In genomic region chr16:70438325-70438982, GRCh38 we compare ENCODE assay signal across 1 cellular context.
TF ChIP-seq lines count a peak whose summit lies in the region.

No MANE protein-coding gene starts in this region.

TF ChIP-seq in HepG2, 621 proteins besides CTCF, POLR2A, EP300 and RAD21 (continues in another document):
- no peak for TF ChIP-seq RBM39 (IDR thresholded peaks at IDR 0.05; ENCODE audit: low read depth, low read length, poor library complexity, severe bottlenecking)
- TF ChIP-seq ARHGAP35 (CRISPR knock-in tag; IDR thresholded peaks at IDR 0.05; ENCODE audit: borderline replicate concordance): no peak
- TF ChIP-seq ZFYVE20 (CRISPR knock-in tag; IDR thresholded peaks at IDR 0.05; ENCODE audit: borderline replicate concordance, low read depth): 0 out of 2 replicates have a peak, but pooled peaks have one; percentile 32
- no peak for TF ChIP-seq SSRP1 (CRISPR knock-in tag; IDR thresholded peaks at IDR 0.05)
- TF ChIP-seq GLMP (CRISPR knock-in tag; IDR thresholded peaks at IDR 0.05; ENCODE audit: borderline replicate concordance): no peak
- 0 out of 2 replicates have a peak, but pooled peaks have one; percentile 5 for TF ChIP-seq ZFP91 (CRISPR knock-in tag; IDR thresholded peaks at IDR 0.05; ENCODE audit: borderline replicate concordance)
- no peak for TF ChIP-seq ZBTB33 (CRISPR knock-in tag; IDR thresholded peaks at IDR 0.05)
- no peak for TF ChIP-seq FIP1L1 (IDR thresholded peaks at IDR 0.05; ENCODE audit: borderline replicate concordance, insufficient read depth, low read depth, low read length)
- TF ChIP-seq ZSCAN25 (CRISPR knock-in tag; IDR thresholded peaks at IDR 0.05): no peak
- no peak for TF ChIP-seq KLF9 (CRISPR knock-in tag; IDR thresholded peaks at IDR 0.05; ENCODE audit: low read depth)
- TF ChIP-seq, protein P1, sequence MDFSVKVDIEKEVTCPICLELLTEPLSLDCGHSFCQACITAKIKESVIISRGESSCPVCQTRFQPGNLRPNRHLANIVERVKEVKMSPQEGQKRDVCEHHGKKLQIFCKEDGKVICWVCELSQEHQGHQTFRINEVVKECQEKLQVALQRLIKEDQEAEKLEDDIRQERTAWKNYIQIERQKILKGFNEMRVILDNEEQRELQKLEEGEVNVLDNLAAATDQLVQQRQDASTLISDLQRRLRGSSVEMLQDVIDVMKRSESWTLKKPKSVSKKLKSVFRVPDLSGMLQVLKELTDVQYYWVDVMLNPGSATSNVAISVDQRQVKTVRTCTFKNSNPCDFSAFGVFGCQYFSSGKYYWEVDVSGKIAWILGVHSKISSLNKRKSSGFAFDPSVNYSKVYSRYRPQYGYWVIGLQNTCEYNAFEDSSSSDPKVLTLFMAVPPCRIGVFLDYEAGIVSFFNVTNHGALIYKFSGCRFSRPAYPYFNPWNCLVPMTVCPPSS (IDR thresholded peaks at IDR 0.05): no peak
- no peak for TF ChIP-seq MED13 (CRISPR knock-in tag; IDR thresholded peaks at IDR 0.05)
- no peak for TF ChIP-seq STAT5B (CRISPR knock-in tag; IDR thresholded peaks at IDR 0.05)
- no peak for TF ChIP-seq POLR2AphosphoS2 (IDR thresholded peaks at IDR 0.05; ENCODE audit: low read depth, low read length)
- TF ChIP-seq ZNF652 (CRISPR knock-in tag; IDR thresholded peaks at IDR 0.05; ENCODE audit: borderline replicate concordance, low read depth): no peak
- no peak for TF ChIP-seq SCMH1 (CRISPR knock-in tag; IDR thresholded peaks at IDR 0.05; ENCODE audit: borderline replicate concordance)
- no peak for TF ChIP-seq TBP (CRISPR knock-in tag; IDR thresholded peaks at IDR 0.05)
- no peak for TF ChIP-seq HOXA7 (CRISPR knock-in tag; IDR thresholded peaks at IDR 0.05)
- TF ChIP-seq ZNF577 (CRISPR knock-in tag; IDR thresholded peaks at IDR 0.05; ENCODE audit: borderline replicate concordance, low read depth): no peak
- no peak for TF ChIP-seq ONECUT2 (CRISPR knock-in tag; IDR thresholded peaks at IDR 0.05)
- TF ChIP-seq EED (CRISPR knock-in tag; IDR thresholded peaks at IDR 0.05): no peak
- TF ChIP-seq ZNF382 (CRISPR knock-in tag; IDR thresholded peaks at IDR 0.05; ENCODE audit: borderline replicate concordance): no peak
- TF ChIP-seq ZNF10 (CRISPR knock-in tag; IDR thresholded peaks at IDR 0.05; ENCODE audit: borderline replicate concordance, low read depth): no peak
- no peak for TF ChIP-seq ZNF331 (CRISPR knock-in tag; IDR thresholded peaks at IDR 0.05)
- no peak for TF ChIP-seq THAP11 (CRISPR knock-in tag; IDR thresholded peaks at IDR 0.05)
- peak; percentile 69 for TF ChIP-seq HNRNPK (IDR thresholded peaks at IDR 0.05; ENCODE audit: low read depth, low read length, poor library complexity, severe bottlenecking)
- no peak for TF ChIP-seq ZFP62 (CRISPR knock-in tag; IDR thresholded peaks at IDR 0.05)
- TF ChIP-seq MIER2 (CRISPR knock-in tag; IDR thresholded peaks at IDR 0.05): no peak
- peak; percentile 65; the same call in 1 of the 2 replicates for TF ChIP-seq GLI4 (CRISPR knock-in tag; IDR thresholded peaks at IDR 0.05; ENCODE audit: borderline replicate concordance)
- TF ChIP-seq ZNF510 (CRISPR knock-in tag; IDR thresholded peaks at IDR 0.05; ENCODE audit: low read depth): no peak
- TF ChIP-seq ARNT (IDR thresholded peaks at IDR 0.05): no peak
- TF ChIP-seq JDP2 (CRISPR knock-in tag; IDR thresholded peaks at IDR 0.05; ENCODE audit: borderline replicate concordance): no peak
- TF ChIP-seq ATF4 (CRISPR knock-in tag; IDR thresholded peaks at IDR 0.05): no peak
- TF ChIP-seq ZNF30 (CRISPR knock-in tag; IDR thresholded peaks at IDR 0.05): no peak
- TF ChIP-seq ZNF430 (CRISPR knock-in tag; IDR thresholded peaks at IDR 0.05): no peak
- TF ChIP-seq TEAD3 (CRISPR knock-in tag; optimal IDR thresholded peaks at IDR 0.05; ENCODE audit: borderline replicate concordance): no peak
- no peak for TF ChIP-seq NFAT5 (CRISPR knock-in tag; IDR thresholded peaks at IDR 0.05)
- no peak for TF ChIP-seq RARA (CRISPR knock-in tag; IDR thresholded peaks at IDR 0.05)
- TF ChIP-seq ZNF142 (CRISPR knock-in tag; IDR thresholded peaks at IDR 0.05): no peak
- peak; percentile 14; the same call in 1 of the 2 replicates for TF ChIP-seq UBTF (CRISPR knock-in tag; IDR thresholded peaks at IDR 0.05)
- TF ChIP-seq HNRNPL (IDR thresholded peaks at IDR 0.05; ENCODE audit: low read depth, low read length): no peak
- no peak for TF ChIP-seq GATA4 (IDR thresholded peaks at IDR 0.05; ENCODE audit: borderline replicate concordance, low read depth)
